In the genomic region with DNA sequence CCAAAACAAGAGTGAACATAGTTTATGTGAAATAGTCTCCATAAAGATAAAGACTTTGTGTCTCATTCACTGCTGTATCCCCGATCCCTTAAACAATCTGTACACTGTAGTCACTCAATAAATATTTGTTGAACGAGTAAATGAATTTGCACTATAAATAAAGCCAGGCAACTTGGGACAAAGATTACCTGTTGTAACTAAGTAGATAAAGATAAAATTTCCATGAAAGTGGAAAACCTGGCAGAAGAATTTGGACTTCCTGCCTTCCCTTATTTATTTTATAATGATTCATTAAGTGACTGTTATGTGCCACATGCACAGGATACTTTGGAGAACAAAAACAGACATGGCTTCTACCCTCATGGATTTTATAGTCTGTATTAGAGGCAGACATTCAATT, we compare ENCODE assay signal across 16 cellular contexts.
"Had no signal": no experiment of that assay in that cellular context is flagged by ENCODE, and none has a peak within 500 bp of the region (broad histone marks: within the 10 kb centered on the region; RNA-seq: fewer than 3 reads in every experiment).

No MANE protein-coding gene starts in this region.

- H2AFZ ChIP-seq: neural progenitor cell had no signal

- H3K27ac ChIP-seq: neural progenitor cell, ovary, suprapubic skin had no signal

- H3K4me3 ChIP-seq: neural progenitor cell, ovary, suprapubic skin had no signal

- H3K4me1 ChIP-seq: neural progenitor cell, suprapubic skin had no signal

- H3K9ac ChIP-seq: neural progenitor cell had no signal

- H3K27me3 ChIP-seq: neural progenitor cell, ovary, suprapubic skin had no signal

- ATAC-seq: effector memory CD8-positive, alpha-beta T cell; stimulated activated naive CD8-positive, alpha-beta T cell treated with anti-CD3 and anti-CD28 coated beads, Interleukin-15, Interleukin-2, amounts not matched to agents 100 U/mL and 50 U/mL, for 24 hours had no signal

- DNase-seq: activated CD4-positive, alpha-beta T cell treated with anti-CD3 and anti-CD28 coated beads, Interleukin-2, amount 10 ng/mL, durations not matched to agents 7 days and 5 days; activated CD8-positive, alpha-beta memory T cell treated with anti-CD3 and anti-CD28 coated beads for 24 hours; activated gamma-delta T cell treated with Interleukin-2 at 50 U/mL for 16 hours; activated naive CD8-positive, alpha-beta T cell treated with anti-CD3 and anti-CD28 coated beads, Interleukin-2, amount 10 ng/mL, durations not matched to agents 7 days and 5 days; cortex of kidney; effector memory CD8-positive, alpha-beta T cell; islet precursor cell; naive B cell; ovary; stimulated activated CD4-positive, alpha-beta T cell treated with anti-CD3 and anti-CD28 coated beads, Interleukin-15, amount 100 ng/mL, for 24 hours; stimulated activated CD4-positive, alpha-beta T cell treated with anti-CD3 and anti-CD28 coated beads, Interleukin-4, amount 100 ng/mL, for 24 hours; stimulated activated naive CD8-positive, alpha-beta T cell treated with anti-CD3 and anti-CD28 coated beads, Interleukin-15, Interleukin-2, amounts not matched to agents 100 U/mL and 50 U/mL, for 24 hours; SW 1271; trophoblast cell had no signal

- H3K36me3 ChIP-seq: neural progenitor cell, ovary, suprapubic skin had no signal

- H3K4me2 ChIP-seq: neural progenitor cell had no signal

- H3K9me3 ChIP-seq: ovary, suprapubic skin had no signal
